15 cellular contexts compared by ENCODE assay signal in the genomic region with DNA sequence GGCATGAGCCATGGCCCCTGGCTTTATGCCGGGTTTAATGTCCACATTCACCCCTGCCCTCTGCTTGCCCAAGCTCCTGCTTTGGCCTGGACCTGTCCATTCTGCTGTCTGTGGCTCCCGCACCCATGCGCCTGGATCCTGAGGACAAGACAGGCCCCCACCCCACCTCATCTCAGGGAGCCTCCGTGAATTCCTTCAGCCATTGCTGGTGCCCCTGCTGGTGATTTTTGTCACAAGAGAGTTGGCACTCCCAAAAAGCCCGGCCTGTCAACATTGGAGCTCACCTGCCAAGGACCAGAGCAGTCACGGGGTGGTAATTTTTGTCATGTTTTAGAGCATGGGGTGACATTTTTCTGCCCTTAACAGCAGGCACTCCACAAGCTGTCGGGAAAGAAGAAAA.
DNase-seq lines count a peak whose midpoint lies in the region; ATAC-seq and TF ChIP-seq lines count a peak whose summit lies in the region.
"Had no signal": no experiment of that assay in that cellular context is flagged by ENCODE, and none has a peak within 500 bp of the region (broad histone marks: within the 10 kb centered on the region; RNA-seq: fewer than 3 reads in every experiment).

No MANE protein-coding gene starts in this region.

- no peaks in the 10 kb centered on the region for H3K79me1 ChIP-seq in H9 (ENCODE audit: insufficient read depth, low read depth, low read length, poor library complexity, severe bottlenecking)

- H3K36me3 Mint-ChIP-seq in H9 (ENCODE audit: insufficient read depth in 1 of 3, low read depth in 3 of 3), result no peaks in the 10 kb centered on the region; a peak in 1 of 7 replicates
- H3K36me3 Mint-ChIP-seq in WTC11, result no peaks in the 10 kb centered on the region
- H3K36me3 Mint-ChIP-seq: CD4-positive, CD25-positive, alpha-beta regulatory T cell had no signal

- H3K4me3 ChIP-seq in osteoblast (ENCODE audit: insufficient read depth, low read length), result no peak overlapping the region
- H3K4me3 ChIP-seq: BLaER1 treated with 17β-estradiol and CSF1 and Interleukin-3, amounts not matched to agents 10 nM and 100 nM had no signal

- H4K8ac ChIP-seq in H9 (replicated peaks; ENCODE audit: insufficient read length, low read depth, low read length), result no peak overlapping the region

- no peaks in the 10 kb centered on the region for H4K20me1 ChIP-seq in H9 (ENCODE audit: control insufficient read depth, insufficient read depth, insufficient read length)
- H4K20me1 ChIP-seq in osteoblast (ENCODE audit: insufficient read depth, low read length), result no peaks in the 10 kb centered on the region
- H4K20me1 ChIP-seq: BLaER1 treated with 17β-estradiol and CSF1 and Interleukin-3, amounts not matched to agents 10 nM and 100 nM had no signal

- H2BK20ac ChIP-seq in H9 (ENCODE audit: low read depth, low read length, poor library complexity, severe bottlenecking), result no peak overlapping the region

- H2AFZ ChIP-seq in H9 (ENCODE audit: low read length), result no peak overlapping the region
- H2AFZ ChIP-seq in osteoblast (ENCODE audit: low read length), result no peak overlapping the region

- H3K27me3 ChIP-seq in H9 (ENCODE audit: insufficient read depth, low read length), result no peaks in the 10 kb centered on the region
- peaks cover 5% of the 10 kb centered on the region for H3K27me3 ChIP-seq in osteoblast (ENCODE audit: insufficient read depth, low read length)
- H3K27me3 ChIP-seq: BLaER1 treated with 17β-estradiol and CSF1 and Interleukin-3, amounts not matched to agents 10 nM and 100 nM had no signal

- H3K4me3 Mint-ChIP-seq in H9 (no peak overlapping the region), WTC11 (no peak overlapping the region)
- H3K4me3 Mint-ChIP-seq: CD4-positive, CD25-positive, alpha-beta regulatory T cell had no signal

- no peak overlapping the region for H4K91ac ChIP-seq in H9 (ENCODE audit: insufficient read length, low read depth, low read length)

- H3K27ac Mint-ChIP-seq in H9 (no peak overlapping the region), WTC11 (no peak overlapping the region)

- CTCF ChIA-PET in WTC11 (lab: Charles Lee), result interaction anchor here (0.5 to 1.3 kb wide), 6 partner anchors 10 to 347 kb away, joined by 3 to 4 read pairs (median 3); no protein-coding TSS in a partner anchor

- H2AK5ac ChIP-seq in H9 (ENCODE audit: insufficient read length, low read length), result no peak overlapping the region

- WGBS in H9 (ENCODE audit: extremely low coverage, insufficient read length, low lambda C conversion rate), result no CpG with 5 or more reads among the region's 7 CpGs

- no peak overlapping the region for H4K5ac ChIP-seq in H9 (ENCODE audit: insufficient read length, low read depth, low read length)

- H3K4me1 ChIP-seq in H9 (ENCODE audit: insufficient read depth, low read length) (no peaks in the 10 kb centered on the region), osteoblast (ENCODE audit: insufficient read depth, low read length) (no peaks in the 10 kb centered on the region)

- peak; percentile 69 for ATAC-seq in WTC11

- no peak overlapping the region for H3K4me2 ChIP-seq in H9 (ENCODE audit: insufficient read depth, insufficient read length, low read length)
- no peak overlapping the region for H3K4me2 ChIP-seq in osteoblast (ENCODE audit: insufficient read depth, low read length)

- no peak overlapping the region; the same call in 1 of the 2 replicates for H3K14ac ChIP-seq in H9 (ENCODE audit: insufficient read depth, low read length)

- H3K9me3 Mint-ChIP-seq in H9 (peaks cover 0 to 4% of the 10 kb centered on the region in 2 experiments; a peak in 2 of 5 replicates), WTC11 (peaks cover 6% of the 10 kb centered on the region)
- H3K9me3 Mint-ChIP-seq: CD4-positive, CD25-positive, alpha-beta regulatory T cell had no signal

- no peak overlapping the region for H3T11ph ChIP-seq in H9 (ENCODE audit: low read length)

- H3K9me3 ChIP-seq in H9 (ENCODE audit: control insufficient read depth, low read depth, low read length) (no peaks in the 10 kb centered on the region), osteoblast (ENCODE audit: low read depth, low read length) (no peaks in the 10 kb centered on the region)

- DNase-seq in H9 (peak; percentile 56), WTC11 (ENCODE audit: low spot score) (peak; percentile 44), iPS-NIHi11 (ENCODE audit: low spot score) (peak; percentile 55), COLO668 (lab: John Stamatoyannopoulos, UW; ENCODE audit: unreplicated experiment) (no peak), osteoblast (ENCODE audit: insufficient read length, low spot score, missing footprints) (no peak), DMS79 treated with DMSO at 0.1 percent for 48 hours (lab: John Stamatoyannopoulos, UW) (no peak), midbrain (lab: John Stamatoyannopoulos, UW) (no peak)
- DNase-seq: 8988T; ACHN; Calu3; CD4-positive, CD25-positive, alpha-beta regulatory T cell; DMS 273 treated with DMSO at 0.1 percent for 48 hours; KBM-7 had no signal

- H2BK12ac ChIP-seq in H9 (ENCODE audit: insufficient read length, low read depth, low read length), result no peak overlapping the region

- no peak overlapping the region for H2BK120ac ChIP-seq in H9 (ENCODE audit: low read depth, low read length, poor library complexity, severe bottlenecking)

- H3K79me2 ChIP-seq in H9 (ENCODE audit: insufficient read depth, low read length), result no peaks in the 10 kb centered on the region
- H3K79me2 ChIP-seq in osteoblast (ENCODE audit: insufficient read depth, low read length), result no peaks in the 10 kb centered on the region

- 0 out of 2 replicates have a peak, but pooled peaks have one; percentile 19 for TF ChIP-seq CTCF in 22Rv1 (IDR thresholded peaks at IDR 0.05)
- TF ChIP-seq CTCF in H9 (conservative IDR thresholded peaks at IDR 0.05), result peak; percentile 44; the same call in 2 of the 3 replicates
- TF ChIP-seq CTCF in WTC11 (IDR thresholded peaks at IDR 0.05), result no peak
- TF ChIP-seq CTCF in osteoblast (IDR thresholded peaks at IDR 0.05; ENCODE audit: extremely low read depth, low read depth, low read length), result no peak

- no peak overlapping the region for H3K56ac ChIP-seq in H9 (ENCODE audit: insufficient read length, low read depth, low read length)

- peaks cover 3% of the 10 kb centered on the region; the same call in 1 of the 2 replicates for H3K27me3 Mint-ChIP-seq in H9 (ENCODE audit: low read depth)
- H3K27me3 Mint-ChIP-seq in WTC11 (ENCODE audit: low read depth), result no peaks in the 10 kb centered on the region; the same call in 1 of the 2 replicates

- H3K9ac ChIP-seq in H9 (ENCODE audit: extremely low read depth, insufficient read length, low read length), result no peak overlapping the region
- H3K9ac ChIP-seq: BLaER1 treated with 17β-estradiol and CSF1 and Interleukin-3, amounts not matched to agents 10 nM and 100 nM had no signal

- H3K18ac ChIP-seq in H9 (ENCODE audit: insufficient read length, low read depth, low read length), result no peak overlapping the region

- H3K23me2 ChIP-seq in H9 (ENCODE audit: insufficient read length, low read depth, low read length, poor library complexity, severe bottlenecking), result no peaks in the 10 kb centered on the region

- no peak overlapping the region for H2BK15ac ChIP-seq in H9 (ENCODE audit: low read depth, low read length)

- H3K23ac ChIP-seq in H9 (ENCODE audit: insufficient read length, low read depth, low read length), result no peak overlapping the region

- no peaks in the 10 kb centered on the region for H3K36me3 ChIP-seq in osteoblast (ENCODE audit: insufficient read depth, low read length)
- H3K36me3 ChIP-seq: BLaER1 treated with 17β-estradiol and CSF1 and Interleukin-3, amounts not matched to agents 10 nM and 100 nM had no signal

- no peak overlapping the region for H3K27ac ChIP-seq in 22Rv1
- H3K27ac ChIP-seq in H9 (ENCODE audit: insufficient read length, low read depth, low read length), result no peak overlapping the region
- no peak overlapping the region for H3K27ac ChIP-seq in osteoblast (ENCODE audit: low read depth, low read length)
- H3K27ac ChIP-seq: BLaER1 treated with 17β-estradiol and CSF1 and Interleukin-3, amounts not matched to agents 10 nM and 100 nM had no signal

- no peak overlapping the region for H3K4ac ChIP-seq in H9 (ENCODE audit: low read depth, low read length)

- H3K4me1 Mint-ChIP-seq in H9 (peaks cover 0 to 2% of the 10 kb centered on the region in 2 experiments; a peak in 2 of 4 replicates), WTC11 (peaks cover 2% of the 10 kb centered on the region; the same call in 1 of the 2 replicates)
- H3K4me1 Mint-ChIP-seq: CD4-positive, CD25-positive, alpha-beta regulatory T cell had no signal

- POLR2A ChIA-PET in WTC11 (lab: Charles Lee), result interaction anchor here (0.7 kb wide), 1 partner anchor 218 kb away, joined by 3 read pairs; no protein-coding TSS in a partner anchor

- H2BK5ac ChIP-seq in H9 (ENCODE audit: insufficient read length, low read length), result no peak overlapping the region

TF ChIP-seq in WTC11, 78 proteins besides CTCF, POLR2A, EP300 and RAD21 (continues in another document):
- no peak for TF ChIP-seq HMGA2 (CRISPR knock-in tag; IDR thresholded peaks at IDR 0.05)
- no peak for TF ChIP-seq CREB1 (CRISPR knock-in tag; IDR thresholded peaks at IDR 0.05)
- no peak for TF ChIP-seq SMAD4 (CRISPR knock-in tag; IDR thresholded peaks at IDR 0.05)
- no peak for TF ChIP-seq TCF7 (CRISPR knock-in tag; IDR thresholded peaks at IDR 0.05; ENCODE audit: low read depth)
- TF ChIP-seq, protein P1, sequence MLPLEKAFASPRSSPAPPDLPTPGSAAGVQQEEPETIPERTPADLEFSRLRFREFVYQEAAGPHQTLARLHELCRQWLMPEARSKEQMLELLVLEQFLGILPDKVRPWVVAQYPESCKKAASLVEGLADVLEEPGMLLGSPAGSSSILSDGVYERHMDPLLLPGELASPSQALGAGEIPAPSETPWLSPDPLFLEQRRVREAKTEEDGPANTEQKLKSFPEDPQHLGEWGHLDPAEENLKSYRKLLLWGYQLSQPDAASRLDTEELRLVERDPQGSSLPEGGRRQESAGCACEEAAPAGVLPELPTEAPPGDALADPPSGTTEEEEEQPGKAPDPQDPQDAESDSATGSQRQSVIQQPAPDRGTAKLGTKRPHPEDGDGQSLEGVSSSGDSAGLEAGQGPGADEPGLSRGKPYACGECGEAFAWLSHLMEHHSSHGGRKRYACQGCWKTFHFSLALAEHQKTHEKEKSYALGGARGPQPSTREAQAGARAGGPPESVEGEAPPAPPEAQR (CRISPR knock-in tag; IDR thresholded peaks at IDR 0.05), result no peak
- no peak for TF ChIP-seq GRHL2 (CRISPR knock-in tag; IDR thresholded peaks at IDR 0.05; ENCODE audit: insufficient replicate concordance, severe bottlenecking)
- no peak for TF ChIP-seq TP53 (CRISPR knock-in tag; IDR thresholded peaks at IDR 0.05)
- no peak for TF ChIP-seq ZNF416 (CRISPR knock-in tag; IDR thresholded peaks at IDR 0.05)
- TF ChIP-seq, protein P2, sequence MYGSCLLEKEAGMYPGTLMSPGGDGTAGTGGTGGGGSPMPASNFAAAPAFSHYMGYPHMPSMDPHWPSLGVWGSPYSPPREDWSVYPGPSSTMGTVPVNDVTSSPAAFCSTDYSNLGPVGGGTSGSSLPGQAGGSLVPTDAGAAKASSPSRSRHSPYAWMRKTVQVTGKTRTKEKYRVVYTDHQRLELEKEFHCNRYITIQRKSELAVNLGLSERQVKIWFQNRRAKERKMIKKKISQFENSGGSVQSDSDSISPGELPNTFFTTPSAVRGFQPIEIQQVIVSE (CRISPR knock-in tag; IDR thresholded peaks at IDR 0.05; ENCODE audit: borderline replicate concordance), result no peak
- TF ChIP-seq TEAD1 (CRISPR knock-in tag; IDR thresholded peaks at IDR 0.05), result no peak

Comparison
In these comparisons a context has a peak if more than half of its experiments do, and no peak if none do; other contexts are left out.
1. CTCF ChIP-seq: peak in 22Rv1 (single experiment) and H9 (single experiment); none in WTC11 (single experiment) and osteoblast (single experiment).
2. DNase-seq: peak in H9 (single experiment), WTC11 (single experiment) and iPS-NIHi11 (single experiment); none in COLO668 (single experiment), osteoblast (single experiment), DMS79 treated with DMSO at 0.1 percent for 48 hours (single experiment) and midbrain (single experiment).